ENCODE assay signal across 18 cellular contexts in genomic region chr17:44351464-44351863, GRCh38. TPM values are rescaled to one million over a fixed set of nuclear protein-coding genes. Genes with fewer than 3 reads are reported as not detected.
"Had no signal": no experiment of that assay in that cellular context is flagged by ENCODE, and none has a peak within 500 bp of the region (broad histone marks: within the 10 kb centered on the region; RNA-seq: fewer than 3 reads in every experiment).

No MANE protein-coding gene starts in this region.

- H3K36me3 Mint-ChIP-seq: activated naive CD8-positive, alpha-beta T cell; WTC11 had no signal

- H3K27ac Mint-ChIP-seq: activated CD4-positive, alpha-beta memory T cell treated with anti-CD3 and anti-CD28 coated beads, Interleukin-2, amount 10 ng/mL, durations not matched to agents 7 days and 5 days; activated CD4-positive, alpha-beta T cell treated with anti-CD3 and anti-CD28 coated beads, Interleukin-2, amount 10 ng/mL, durations not matched to agents 7 days and 5 days; activated naive CD8-positive, alpha-beta T cell; activated T-helper 17 cell treated with anti-CD3 and anti-CD28 coated beads, Interleukin-2, amount 50 U/mL, for 72 hours; effector memory CD8-positive, alpha-beta T cell; WTC11 had no signal

- FAIRE-seq: astrocyte, bronchial epithelial cell had no signal

- H3K27me3 Mint-ChIP-seq: activated naive CD8-positive, alpha-beta T cell; activated T-helper 17 cell treated with anti-CD3 and anti-CD28 coated beads, Interleukin-2, amount 50 U/mL, for 72 hours; central memory CD8-positive, alpha-beta T cell; effector memory CD8-positive, alpha-beta T cell had no signal

- H3K9me3 ChIP-seq: esophagus squamous epithelium, gastroesophageal sphincter had no signal

- H3K9me3 Mint-ChIP-seq: activated CD4-positive, alpha-beta memory T cell treated with anti-CD3 and anti-CD28 coated beads, Interleukin-2, amount 10 ng/mL, durations not matched to agents 7 days and 5 days; activated CD4-positive, alpha-beta T cell treated with anti-CD3 and anti-CD28 coated beads, Interleukin-2, amount 10 ng/mL, durations not matched to agents 7 days and 5 days; activated T-cell treated with anti-CD3 and anti-CD28 coated beads, Interleukin-2, amount 50 U/mL, for 4 hours; activated T-helper 17 cell treated with anti-CD3 and anti-CD28 coated beads, Interleukin-2, amount 50 U/mL, for 72 hours; central memory CD8-positive, alpha-beta T cell; effector memory CD8-positive, alpha-beta T cell; WTC11 had no signal

- H3K4me3 Mint-ChIP-seq: activated CD4-positive, alpha-beta memory T cell treated with anti-CD3 and anti-CD28 coated beads, Interleukin-2, amount 10 ng/mL, durations not matched to agents 7 days and 5 days; activated CD4-positive, alpha-beta T cell treated with anti-CD3 and anti-CD28 coated beads, Interleukin-2, amount 10 ng/mL, durations not matched to agents 7 days and 5 days; activated T-cell treated with anti-CD3 and anti-CD28 coated beads, Interleukin-2, amount 50 U/mL, for 4 hours; activated T-helper 17 cell treated with anti-CD3 and anti-CD28 coated beads, Interleukin-2, amount 50 U/mL, for 72 hours; central memory CD8-positive, alpha-beta T cell; effector memory CD8-positive, alpha-beta T cell; WTC11 had no signal

- ATAC-seq: gastroesophageal sphincter had no signal

- DNase-seq: amniotic stem cell, esophagus squamous epithelium had no signal

- H3K27me3 ChIP-seq: brain microvascular endothelial cell, esophagus squamous epithelium, gastroesophageal sphincter had no signal

- H3K4me3 ChIP-seq: coronary artery, esophagus squamous epithelium, gastroesophageal sphincter had no signal

- H3K27ac ChIP-seq: brain microvascular endothelial cell, coronary artery, epithelial cell of prostate, esophagus squamous epithelium, gastroesophageal sphincter had no signal

RNA-seq across cellular contexts. Expression of gene FAM171A2, which starts 12.2 kb away (rescaled TPM):
- total RNA-seq: T-helper 1 cell treated with Interleukin-12 subunit alpha and Interleukin-12 subunit beta and Interleukin-4 antibody, amounts not matched to agents 30 ng/mL and 1 ng/mL, for 36 hours had no signal

RNA-seq across cellular contexts. Expression of gene ITGA2B, which starts 38.0 kb away (rescaled TPM):
- total RNA-seq: bronchial epithelial cell had no signal

RNA-seq across cellular contexts. Expression of gene RUNDC3A, which starts 43.1 kb away (rescaled TPM):
- total RNA-seq: fibroblast of lung had no signal
- polyA plus RNA-seq: fibroblast of lung had no signal
